Comparison of ENCODE assay signal across 30 cellular contexts in the genomic region with DNA sequence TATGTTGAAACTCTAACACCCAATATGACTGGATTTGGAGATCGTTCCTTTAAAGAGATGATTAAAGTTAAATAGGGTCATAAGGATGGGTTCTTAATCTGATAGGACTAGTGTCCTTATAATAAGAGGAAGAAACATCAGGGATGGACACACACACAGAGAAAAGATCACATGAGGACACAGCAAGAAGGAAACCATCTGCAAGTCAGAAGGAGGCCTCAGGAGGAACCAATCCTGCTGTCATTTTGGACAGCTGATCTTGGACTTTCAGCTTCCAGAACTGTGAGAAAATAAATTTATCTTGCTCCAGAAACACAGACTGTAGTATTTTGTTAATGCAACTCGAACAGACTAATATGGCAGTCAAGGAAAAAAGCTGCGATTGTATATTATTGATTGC.
"Had no signal": no experiment of that assay in that cellular context is flagged by ENCODE, and none has a peak within 500 bp of the region (broad histone marks: within the 10 kb centered on the region; RNA-seq: fewer than 3 reads in every experiment).

No MANE protein-coding gene starts in this region.

- H3K36me3 Mint-ChIP-seq: activated naive CD4-positive, alpha-beta T cell treated with anti-CD3 and anti-CD28 coated beads, Interleukin-2, amount 10 ng/mL, durations not matched to agents 7 days and 5 days; activated naive CD4-positive, alpha-beta T cell treated with anti-CD3 and anti-CD28 coated beads, Interleukin-2, amount 50 U/mL, for 72 hours; activated naive CD8-positive, alpha-beta T cell treated with anti-CD3 and anti-CD28 coated beads, Interleukin-2, amount 10 ng/mL, durations not matched to agents 7 days and 5 days; brain; WTC11 had no signal

- H3K36me3 ChIP-seq: ascending aorta, breast epithelium, cardiac muscle cell, esophagus squamous epithelium, gastroesophageal sphincter had no signal

- H3K4me3 Mint-ChIP-seq: activated CD4-positive, alpha-beta memory T cell treated with anti-CD3 and anti-CD28 coated beads, Interleukin-2, amount 10 ng/mL, durations not matched to agents 7 days and 5 days; activated CD4-positive, alpha-beta T cell treated with anti-CD3 and anti-CD28 coated beads, Interleukin-2, amount 10 ng/mL, durations not matched to agents 7 days and 5 days; activated naive CD4-positive, alpha-beta T cell treated with anti-CD3 and anti-CD28 coated beads, Interleukin-2, amount 10 ng/mL, durations not matched to agents 7 days and 5 days; activated naive CD8-positive, alpha-beta T cell treated with anti-CD3 and anti-CD28 coated beads, Interleukin-2, amount 10 ng/mL, durations not matched to agents 7 days and 5 days; activated T-cell treated with anti-CD3 and anti-CD28 coated beads, Interleukin-2, amount 50 U/mL, for 24 hours; activated T-cell treated with anti-CD3 and anti-CD28 coated beads, Interleukin-2, amount 50 U/mL, for 72 hours; brain; central memory CD8-positive, alpha-beta T cell; effector memory CD8-positive, alpha-beta T cell; WTC11 had no signal

- DNase-seq: activated CD4-positive, alpha-beta memory T cell treated with anti-CD3 and anti-CD28 coated beads, Interleukin-2, amount 10 ng/mL, durations not matched to agents 7 days and 5 days; activated CD4-positive, alpha-beta T cell treated with anti-CD3 and anti-CD28 coated beads for 1 hour; activated CD4-positive, alpha-beta T cell treated with anti-CD3 and anti-CD28 coated beads for 4 hours; activated CD4-positive, alpha-beta T cell treated with anti-CD3 and anti-CD28 coated beads, Interleukin-2, amount 10 ng/mL, durations not matched to agents 7 days and 5 days; activated CD4-positive, alpha-beta T cell treated with anti-CD3 and anti-CD28 coated beads, Interleukin-2, amount 50 U/mL, for 4 hours; activated CD8-positive, alpha-beta memory T cell treated with anti-CD3 and anti-CD28 coated beads, Interleukin-2, amount 50 U/mL, for 48 hours; activated gamma-delta T cell; activated naive CD4-positive, alpha-beta T cell; activated naive CD4-positive, alpha-beta T cell treated with anti-CD3 and anti-CD28 coated beads, Interleukin-2, amount 10 ng/mL, durations not matched to agents 7 days and 5 days; activated naive CD8-positive, alpha-beta T cell treated with anti-CD3 and anti-CD28 coated beads, Interleukin-2, amount 10 ng/mL, durations not matched to agents 7 days and 5 days; activated T-cell treated with anti-CD3 and anti-CD28 coated beads for 4 hours; activated T-cell treated with anti-CD3 and anti-CD28 coated beads, Interleukin-2, amount 50 U/mL, for 24 hours; activated T-cell treated with anti-CD3 and anti-CD28 coated beads, Interleukin-2, amount 50 U/mL, for 72 hours; cortex of kidney; dermis blood vessel endothelial cell; effector CD4-positive, alpha-beta T cell; effector memory CD8-positive, alpha-beta T cell; esophagus squamous epithelium; foreskin melanocyte; head of caudate nucleus; T-helper 2 cell had no signal

- H3K9me3 Mint-ChIP-seq: activated CD4-positive, alpha-beta memory T cell treated with anti-CD3 and anti-CD28 coated beads, Interleukin-2, amount 10 ng/mL, durations not matched to agents 7 days and 5 days; activated CD4-positive, alpha-beta T cell treated with anti-CD3 and anti-CD28 coated beads, Interleukin-2, amount 10 ng/mL, durations not matched to agents 7 days and 5 days; activated naive CD8-positive, alpha-beta T cell treated with anti-CD3 and anti-CD28 coated beads, Interleukin-2, amount 10 ng/mL, durations not matched to agents 7 days and 5 days; brain; central memory CD8-positive, alpha-beta T cell; effector memory CD8-positive, alpha-beta T cell had no signal

- H3K4me1 Mint-ChIP-seq: activated CD4-positive, alpha-beta memory T cell treated with anti-CD3 and anti-CD28 coated beads, Interleukin-2, amount 10 ng/mL, durations not matched to agents 7 days and 5 days; activated CD4-positive, alpha-beta T cell treated with anti-CD3 and anti-CD28 coated beads, Interleukin-2, amount 10 ng/mL, durations not matched to agents 7 days and 5 days; activated naive CD4-positive, alpha-beta T cell treated with anti-CD3 and anti-CD28 coated beads, Interleukin-2, amount 10 ng/mL, durations not matched to agents 7 days and 5 days; activated naive CD8-positive, alpha-beta T cell treated with anti-CD3 and anti-CD28 coated beads, Interleukin-2, amount 10 ng/mL, durations not matched to agents 7 days and 5 days; brain; central memory CD8-positive, alpha-beta T cell; WTC11 had no signal

- H3K9me3 ChIP-seq: ascending aorta, breast epithelium, esophagus squamous epithelium, gastroesophageal sphincter had no signal

- H3K4me3 ChIP-seq: ascending aorta, breast epithelium, cardiac muscle cell, esophagus squamous epithelium, gastroesophageal sphincter had no signal

- ATAC-seq: activated naive CD4-positive, alpha-beta T cell treated with anti-CD3 and anti-CD28 coated beads, Interleukin-2, amount 50 U/mL, for 72 hours; activated T-cell treated with anti-CD3 and anti-CD28 coated beads, Interleukin-2, amount 50 U/mL, for 72 hours; effector memory CD8-positive, alpha-beta T cell; gastroesophageal sphincter; WTC11 had no signal

- H3K27ac ChIP-seq: ascending aorta, breast epithelium, cardiac muscle cell, esophagus squamous epithelium, gastroesophageal sphincter, VCaP had no signal

- H3K27me3 ChIP-seq: ascending aorta, breast epithelium, cardiac muscle cell, esophagus squamous epithelium, gastroesophageal sphincter had no signal

- H3K27ac Mint-ChIP-seq: activated CD4-positive, alpha-beta memory T cell treated with anti-CD3 and anti-CD28 coated beads, Interleukin-2, amount 10 ng/mL, durations not matched to agents 7 days and 5 days; activated CD4-positive, alpha-beta T cell treated with anti-CD3 and anti-CD28 coated beads, Interleukin-2, amount 10 ng/mL, durations not matched to agents 7 days and 5 days; activated naive CD4-positive, alpha-beta T cell treated with anti-CD3 and anti-CD28 coated beads, Interleukin-2, amount 10 ng/mL, durations not matched to agents 7 days and 5 days; activated naive CD4-positive, alpha-beta T cell treated with anti-CD3 and anti-CD28 coated beads, Interleukin-2, amount 50 U/mL, for 72 hours; activated naive CD8-positive, alpha-beta T cell treated with anti-CD3 and anti-CD28 coated beads, Interleukin-2, amount 10 ng/mL, durations not matched to agents 7 days and 5 days; activated T-cell treated with anti-CD3 and anti-CD28 coated beads, Interleukin-2, amount 50 U/mL, for 24 hours; activated T-cell treated with anti-CD3 and anti-CD28 coated beads, Interleukin-2, amount 50 U/mL, for 72 hours; brain; effector memory CD8-positive, alpha-beta T cell; WTC11 had no signal

- H3K4me1 ChIP-seq: ascending aorta, breast epithelium, gastroesophageal sphincter had no signal

- H3K27me3 Mint-ChIP-seq: activated CD4-positive, alpha-beta memory T cell treated with anti-CD3 and anti-CD28 coated beads, Interleukin-2, amount 10 ng/mL, durations not matched to agents 7 days and 5 days; activated CD4-positive, alpha-beta T cell treated with anti-CD3 and anti-CD28 coated beads, Interleukin-2, amount 10 ng/mL, durations not matched to agents 7 days and 5 days; activated naive CD4-positive, alpha-beta T cell treated with anti-CD3 and anti-CD28 coated beads, Interleukin-2, amount 10 ng/mL, durations not matched to agents 7 days and 5 days; activated naive CD8-positive, alpha-beta T cell treated with anti-CD3 and anti-CD28 coated beads, Interleukin-2, amount 10 ng/mL, durations not matched to agents 7 days and 5 days; activated T-cell treated with anti-CD3 and anti-CD28 coated beads, Interleukin-2, amount 50 U/mL, for 24 hours; central memory CD8-positive, alpha-beta T cell; effector memory CD8-positive, alpha-beta T cell had no signal
